In the genomic region with DNA sequence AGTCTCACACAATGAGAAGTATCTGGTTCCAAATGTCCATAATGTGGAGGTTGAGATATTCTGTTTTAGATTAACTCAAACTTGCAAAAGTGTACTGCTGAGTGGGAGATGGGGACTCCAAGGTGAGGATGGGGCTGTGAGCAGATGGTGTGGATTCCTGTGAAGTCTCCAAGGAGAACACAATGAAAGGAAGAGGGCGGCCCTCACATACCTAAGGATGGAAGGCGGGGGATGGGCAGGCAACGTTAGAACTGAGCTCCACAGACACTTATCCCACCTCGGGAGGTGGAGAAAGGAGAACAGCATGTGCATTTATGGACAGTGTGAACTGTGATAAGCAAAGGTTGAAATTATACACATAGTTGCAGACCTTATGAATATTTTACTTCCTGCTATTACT, we compare ENCODE assay signal across 30 cellular contexts. TPM values are rescaled to one million over a fixed set of nuclear protein-coding genes. Genes with fewer than 3 reads are reported as not detected.
"Had no signal": no experiment of that assay in that cellular context is flagged by ENCODE, and none has a peak within 500 bp of the region (broad histone marks: within the 10 kb centered on the region; RNA-seq: fewer than 3 reads in every experiment).

No MANE protein-coding gene starts in this region.

- H3K4me1 Mint-ChIP-seq: memory B cell, naive B cell, nephron had no signal

- H3K9me3 Mint-ChIP-seq: memory B cell; stimulated activated memory B cell treated with anti-CD40 and anti-IgM and Interleukin-4, amounts not matched to agents 10 μg/mL and 1 μg/mL and 100 μg/mL, for 72 hours; stimulated activated naive CD8-positive, alpha-beta T cell treated with anti-CD3 and anti-CD28 coated beads, Interleukin-15, Interleukin-2, amounts not matched to agents 100 ng/mL and 50 ng/mL, for 24 hours had no signal

- H3K4me3 ChIP-seq: coronary artery, esophagus muscularis mucosa, gastrocnemius medialis, heart right ventricle, left ventricle myocardium inferior, lower lobe of right lung, spleen, tibial artery, upper lobe of left lung, uterus had no signal

- H3K27me3 ChIP-seq: esophagus muscularis mucosa, gastrocnemius medialis, heart right ventricle, neutrophil, tibial artery, upper lobe of left lung, uterus had no signal

- DNase-seq: effector CD4-positive, alpha-beta T cell; gastrocnemius medialis; heart right ventricle; hypothalamus; kidney; left cardiac atrium; left ventricle myocardium inferior; lower lobe of right lung; naive B cell; posterior cingulate gyrus; spleen; stimulated activated CD4-positive, alpha-beta T cell treated with anti-CD3 and anti-CD28 coated beads, Interleukin-15, amount 100 ng/mL, for 24 hours; stimulated activated CD4-positive, alpha-beta T cell treated with anti-CD3 and anti-CD28 coated beads, Interleukin-1b, Interleukin-23, amount 100 ng/mL, for 48 hours; stimulated activated CD4-positive, alpha-beta T cell treated with anti-CD3 and anti-CD28 coated beads, Interleukin-4, amount 100 ng/mL, for 24 hours; tibial artery; upper lobe of left lung; uterus had no signal

- ATAC-seq: gastrocnemius medialis; heart right ventricle; left cardiac atrium; lower lobe of right lung; sciatic nerve; stimulated activated memory B cell treated with anti-CD40 and anti-IgM and Interleukin-4, amounts not matched to agents 10 μg/mL and 1 μg/mL and 100 μg/mL, for 72 hours had no signal

- H3K4me1 ChIP-seq: esophagus muscularis mucosa, gastrocnemius medialis, lower lobe of right lung, spleen, tibial artery, upper lobe of left lung, uterus had no signal

- H3K27ac ChIP-seq: coronary artery, epithelial cell of prostate, esophagus muscularis mucosa, gastrocnemius medialis, heart right ventricle, left ventricle myocardium inferior, lower lobe of right lung, neutrophil, spleen, tibial artery, upper lobe of left lung, uterus had no signal

- H3K27ac Mint-ChIP-seq: memory B cell; naive B cell; nephron; stimulated activated memory B cell treated with anti-CD40 and anti-IgM and Interleukin-4, amounts not matched to agents 10 μg/mL and 1 μg/mL and 100 μg/mL, for 72 hours; stimulated activated naive CD8-positive, alpha-beta T cell treated with anti-CD3 and anti-CD28 coated beads, Interleukin-15, Interleukin-2, amounts not matched to agents 100 ng/mL and 50 ng/mL, for 24 hours had no signal

- H3K9me3 ChIP-seq: esophagus muscularis mucosa, gastrocnemius medialis, heart right ventricle, left ventricle myocardium inferior, lower lobe of right lung, neutrophil, spleen, tibial artery, upper lobe of left lung, uterus had no signal

- H3K36me3 ChIP-seq: esophagus muscularis mucosa, gastrocnemius medialis, heart right ventricle, left ventricle myocardium inferior, lower lobe of right lung, neutrophil, spleen, tibial artery, upper lobe of left lung, uterus had no signal

- H3K4me3 Mint-ChIP-seq: memory B cell; nephron; stimulated activated memory B cell treated with anti-CD40 and anti-IgM and Interleukin-4, amounts not matched to agents 10 μg/mL and 1 μg/mL and 100 μg/mL, for 72 hours; stimulated activated naive CD8-positive, alpha-beta T cell treated with anti-CD3 and anti-CD28 coated beads, Interleukin-15, Interleukin-2, amounts not matched to agents 100 ng/mL and 50 ng/mL, for 24 hours had no signal

- H3K36me3 Mint-ChIP-seq: memory B cell; naive B cell; stimulated activated memory B cell treated with anti-CD40 and anti-IgM and Interleukin-4, amounts not matched to agents 10 μg/mL and 1 μg/mL and 100 μg/mL, for 72 hours had no signal

RNA-seq across cellular contexts. Expression of a gene that starts 9.9 kb away (rescaled TPM):
- total RNA-seq: dermis microvascular lymphatic vessel endothelial cell, fibroblast of villous mesenchyme, osteocyte, pulmonary artery endothelial cell, sciatic nerve, spleen had no signal
- polyA plus RNA-seq: spleen had no signal
